In genomic region chr2:105744091-105744908, GRCh38 we compare ENCODE assay signal across 8 cellular contexts. TPM values are rescaled to one million over a fixed set of nuclear protein-coding genes. Genes with fewer than 3 reads are reported as not detected.
DNase-seq lines count a peak whose midpoint lies in the region; ATAC-seq, FAIRE-seq and TF ChIP-seq lines count a peak whose summit lies in the region.

No MANE protein-coding gene starts in this region.

- WGBS in A549 (ENCODE audit: missing lambda C conversion rate): 13% methylated on average over 15 of the region's 75 CpGs
- 4 to 28% methylated on average over 8 to 75 of the region's 75 CpGs for WGBS in endodermal cell (ENCODE audit: insufficient coverage in 1 of 2, insufficient read length in 1 of 2), 2 experiments
- 5 to 9% methylated on average over 23 to 42 of the region's 75 CpGs for WGBS in mesodermal cell (ENCODE audit: insufficient coverage in 2 of 2), 2 experiments
- 3 to 12% (median 6%) methylated on average over 13 to 74 of the region's 75 CpGs for WGBS in stomach, 5 donors

- H3K36me3 ChIP-seq in endodermal cell (ENCODE audit: control insufficient read depth, insufficient read depth, low read length): peaks cover 13% of the 10 kb centered on the region
- peaks cover 21% of the 10 kb centered on the region for H3K36me3 ChIP-seq in mesodermal cell (ENCODE audit: control insufficient read depth, insufficient read depth, low read length)
- no peaks in the 10 kb centered on the region for H3K36me3 ChIP-seq in stomach

- H3K27me3 ChIP-seq in endodermal cell (ENCODE audit: control insufficient read depth, insufficient read depth, low read length, poor library complexity, severe bottlenecking): no peaks in the 10 kb centered on the region
- H3K27me3 ChIP-seq in stomach: no peaks in the 10 kb centered on the region

- intact Hi-C loops in stomach (cut with DNase I; ENCODE audit: low total_unique reads): loop anchor here (10.0 kb wide), 1 partner anchor 169 kb away; no protein-coding TSS in a partner anchor

- H3K4me3 ChIP-seq in A549 (peak overlapping the region; percentile 57), endodermal cell (ENCODE audit: low read length) (peak overlapping the region; percentile 52), mesodermal cell (ENCODE audit: extremely low read depth, insufficient read depth, low read length, poor library complexity, severe bottlenecking) (peak overlapping the region; percentile 42), stomach (peak overlapping the region; percentile 60 to 99 (median 70))

- peak overlapping the region; percentile 77 for H3K4me3 Mint-ChIP-seq in activated CD4-positive, alpha-beta memory T cell treated with anti-CD3 and anti-CD28 coated beads, Interleukin-2, amount 10 ng/mL, durations not matched to agents 7 days and 5 days
- H3K4me3 Mint-ChIP-seq in endodermal cell: peak overlapping the region; percentile 71

- peak overlapping the region; percentile 83 for H3K27ac Mint-ChIP-seq in activated CD4-positive, alpha-beta memory T cell treated with anti-CD3 and anti-CD28 coated beads, Interleukin-2, amount 10 ng/mL, durations not matched to agents 7 days and 5 days
- H3K27ac Mint-ChIP-seq in endodermal cell: peak overlapping the region; percentile 86

- no peaks in the 10 kb centered on the region for H3K9me3 ChIP-seq in A549
- H3K9me3 ChIP-seq in endodermal cell (ENCODE audit: control insufficient read depth, low read length): peaks cover 6% of the 10 kb centered on the region
- H3K9me3 ChIP-seq in mesodermal cell (ENCODE audit: control insufficient read depth, low read length): peaks cover 5% of the 10 kb centered on the region
- no peaks in the 10 kb centered on the region for H3K9me3 ChIP-seq in stomach

- peak overlapping the region; percentile 27 for H3K9ac ChIP-seq in endodermal cell (ENCODE audit: extremely low read depth, low read length, poor library complexity, severe bottlenecking)

- ATAC-seq in A549: peak; percentile 89 to 91
- peak; percentile 87 for ATAC-seq in GM18498 (IDR thresholded peaks at IDR 0.05; ENCODE audit: unreplicated experiment)
- peak; percentile 62 for ATAC-seq in HG02870 (IDR thresholded peaks at IDR 0.05; ENCODE audit: unreplicated experiment)

- POLR2A ChIA-PET in A549 (lab: Yijun Ruan, JAX): no interaction called here
- POLR2A ChIA-PET in activated CD4-positive, alpha-beta memory T cell treated with anti-CD3 and anti-CD28 coated beads, Interleukin-2, amount 10 ng/mL, durations not matched to agents 7 days and 5 days (lab: Charles Lee): interaction anchor here (0.6 to 7.3 kb wide), 12 partner anchors 9 to 449 kb away, joined by 3 to 97 read pairs (median 4); no protein-coding TSS in a partner anchor

- TF ChIP-seq RAD21 in A549 (conservative IDR thresholded peaks at IDR 0.05 in 1 of 2, IDR thresholded peaks at IDR 0.05 in 1 of 2): no peak

- DNase-seq in A549 (ENCODE audit: low read depth in 1 of 2, low spot score in 1 of 2) (peak; percentile 36 to 47), NCI-H2171 (lab: John Stamatoyannopoulos, UW) (peak; percentile 54), endodermal cell (peak; percentile 78), stomach (peak; percentile 68)
- DNase-seq in activated CD4-positive, alpha-beta memory T cell treated with anti-CD3 and anti-CD28 coated beads, Interleukin-2, amount 10 ng/mL, durations not matched to agents 7 days and 5 days: peak; percentile 68

- no peaks in the 10 kb centered on the region for H3K27me3 Mint-ChIP-seq in activated CD4-positive, alpha-beta memory T cell treated with anti-CD3 and anti-CD28 coated beads, Interleukin-2, amount 10 ng/mL, durations not matched to agents 7 days and 5 days
- peaks cover 20% of the 10 kb centered on the region for H3K27me3 Mint-ChIP-seq in endodermal cell (ENCODE audit: insufficient read depth)

- CTCF ChIA-PET in A549 (lab: Yijun Ruan, JAX): interaction anchor here (0.6 kb wide), 1 partner anchor 1175 kb away, joined by 4 read pairs; no protein-coding TSS in a partner anchor
- CTCF ChIA-PET in activated CD4-positive, alpha-beta memory T cell treated with anti-CD3 and anti-CD28 coated beads, Interleukin-2, amount 10 ng/mL, durations not matched to agents 7 days and 5 days (lab: Charles Lee): interaction anchor here (0.7 to 1.2 kb wide), 3 partner anchors 9 to 46 kb away, joined by 3 read pairs; no protein-coding TSS in a partner anchor

- peaks cover 40% of the 10 kb centered on the region for H3K36me3 Mint-ChIP-seq in activated CD4-positive, alpha-beta memory T cell treated with anti-CD3 and anti-CD28 coated beads, Interleukin-2, amount 10 ng/mL, durations not matched to agents 7 days and 5 days (ENCODE audit: low read depth)
- peaks cover 3% of the 10 kb centered on the region for H3K36me3 Mint-ChIP-seq in endodermal cell (ENCODE audit: low read depth)

- H3K4me2 ChIP-seq in A549: peak overlapping the region; percentile 81

- FAIRE-seq in A549 (lab: Jason Lieb, UNC): no peak

- no peaks in the 10 kb centered on the region for H3K9me3 Mint-ChIP-seq in activated CD4-positive, alpha-beta memory T cell treated with anti-CD3 and anti-CD28 coated beads, Interleukin-2, amount 10 ng/mL, durations not matched to agents 7 days and 5 days
- no peaks in the 10 kb centered on the region for H3K9me3 Mint-ChIP-seq in endodermal cell

- TF ChIP-seq CTCF in A549 (IDR thresholded peaks at IDR 0.05) (no peak), endodermal cell (conservative IDR thresholded peaks at IDR 0.05) (no peak), stomach (IDR thresholded peaks at IDR 0.05) (no peak)

- TF ChIP-seq POLR2A in A549 (IDR thresholded peaks at IDR 0.05; ENCODE audit: low read length) (no peak), stomach (IDR thresholded peaks at IDR 0.05) (no peak)

- H3K27ac ChIP-seq in A549 (peak overlapping the region; percentile 90 to 99), endodermal cell (ENCODE audit: low read depth, low read length) (no peak overlapping the region), mesodermal cell (ENCODE audit: low read depth, low read length, severe bottlenecking) (peak overlapping the region; percentile 94), stomach (peak overlapping the region; percentile 91 to 97 (median 94))

- no peak for TF ChIP-seq EP300 in A549 (IDR thresholded peaks at IDR 0.05)
- TF ChIP-seq EP300 in stomach (IDR thresholded peaks at IDR 0.05): no peak

- peaks cover 74% of the 10 kb centered on the region for H3K4me1 Mint-ChIP-seq in activated CD4-positive, alpha-beta memory T cell treated with anti-CD3 and anti-CD28 coated beads, Interleukin-2, amount 10 ng/mL, durations not matched to agents 7 days and 5 days
- peaks cover 31% of the 10 kb centered on the region for H3K4me1 Mint-ChIP-seq in endodermal cell

- H3K4me1 ChIP-seq in A549: peaks cover 11% of the 10 kb centered on the region; the same call in 2 of the 3 replicates
- H3K4me1 ChIP-seq in endodermal cell (ENCODE audit: control insufficient read depth, insufficient read depth, low read length): peaks cover 10% of the 10 kb centered on the region
- peaks cover 37% of the 10 kb centered on the region for H3K4me1 ChIP-seq in mesodermal cell (ENCODE audit: control insufficient read depth, insufficient read depth, low read length, poor library complexity, severe bottlenecking)
- H3K4me1 ChIP-seq in stomach: peaks cover 28 to 45% (median 36%) of the 10 kb centered on the region in 4 donors

TF ChIP-seq in A549, 52 proteins besides CTCF, POLR2A, EP300 and RAD21:
- TF ChIP-seq JUN (IDR thresholded peaks at IDR 0.05) (peak in 1 of 2 experiments; percentile 43; a peak in 2 of 5 replicates), CHD4 (IDR thresholded peaks at IDR 0.05; ENCODE audit: borderline replicate concordance) (no peak), GATA3 (IDR thresholded peaks at IDR 0.05; ENCODE audit: borderline replicate concordance) (no peak)

RNA-seq across cellular contexts. Expression of gene NCK2, which starts 0.4 kb away (rescaled TPM):
- polyA plus RNA-seq in A549 (2011; rRNA removed) (14.0 and 17.8 TPM in 2 replicates), A549 (2017; fragmentation: RNase III; extraction: RNeasy Plus Mini Kit Qiagen cat#74134 plus additional on column Dnase treatment) (16.4 to 17.3 TPM (median 17.1 TPM) in 3 replicates), stomach (10 to 100 TPM; 23.1 to 61.6 (median 45.5) TPM)
- 33.5 and 33.8 TPM in 2 replicates for polyA plus RNA-seq in A549 (2012; cell fraction: cytosol; rRNA removed)
- polyA plus RNA-seq in A549 (2012; cell fraction: nucleus; rRNA removed): 10.7 and 14.0 TPM in 2 replicates
- 10.6 and 15.4 TPM in 2 replicates for polyA minus RNA-seq in A549 (2011; rRNA and poly(A)+ RNA removed)
- total RNA-seq in activated CD4-positive, alpha-beta memory T cell treated with anti-CD3 and anti-CD28 coated beads, Interleukin-2, amount 10 ng/mL, durations not matched to agents 7 days and 5 days: 10 to 100 TPM; 70.8 to 75.9 TPM
- total RNA-seq in endodermal cell (10 to 100 TPM; 58.9 to 63.8 TPM), stomach (10 to 100 TPM; 27.0 to 88.9 (median 40.3) TPM)
- 58.3 TPM for polyA plus RNA-seq in endodermal cell (2013, experiment 1 of 2)
- 54.9 TPM for polyA plus RNA-seq in endodermal cell (2013, experiment 2 of 2)
- 70.3 TPM for polyA plus RNA-seq in mesodermal cell (2013, experiment 1 of 2)
- polyA plus RNA-seq in mesodermal cell (2013, experiment 2 of 2): 63.0 TPM
